ENCODE assay signal across 17 cellular contexts in genomic region chr9:93129286-93129685, GRCh38. TPM values are rescaled to one million over a fixed set of nuclear protein-coding genes. Genes with fewer than 3 reads are reported as not detected.
DNase-seq lines count a peak whose midpoint lies in the region; ATAC-seq, FAIRE-seq and TF ChIP-seq lines count a peak whose summit lies in the region.
"Had no signal": no experiment of that assay in that cellular context is flagged by ENCODE, and none has a peak within 500 bp of the region (broad histone marks: within the 10 kb centered on the region; RNA-seq: fewer than 3 reads in every experiment).

No MANE protein-coding gene starts in this region.

- BruUV-seq in HepG2 (replicated peaks; lab: Mats Ljungman, UMichigan): no TSS peak

- H3K4me3 ChIP-seq in HepG2 (replicated peaks in 1 of 3; ENCODE audit: insufficient read depth in 1 of 3, low read depth in 2 of 3, low read length in 3 of 3): no peak overlapping the region
- H3K4me3 ChIP-seq: SJCRH30 had no signal

- no peaks in the 10 kb centered on the region for H3K9me3 Mint-ChIP-seq in dendritic cell treated with granulocyte-macrophage colony-stimulating factor and Interleukin-4, amounts not matched to agents 40 ng/mL and 50 ng/mL, for 4 days
- no peaks in the 10 kb centered on the region for H3K9me3 Mint-ChIP-seq in stimulated activated effector memory CD8-positive, alpha-beta T cell treated with anti-CD3 and anti-CD28 coated beads, Interleukin-12 subunit alpha, Interleukin-12 subunit beta, amount 100 ng/mL, for 72 hours
- H3K9me3 Mint-ChIP-seq: activated B cell treated with CpG ODN at 0.5 μM for 24 hours, naive B cell had no signal

- DNase-seq in G401 (ENCODE audit: low spot score) (peak; percentile 56), HepG2 (ENCODE audit: low spot score) (no peak), SW 1271 (lab: John Stamatoyannopoulos, UW) (no peak)
- no peak for DNase-seq in stimulated activated effector memory CD8-positive, alpha-beta T cell treated with anti-CD3 and anti-CD28 coated beads, Interleukin-12 subunit alpha, Interleukin-12 subunit beta, amount 100 ng/mL, for 72 hours (ENCODE audit: low spot score in 2 of 2)
- DNase-seq: activated B cell treated with CpG ODN at 0.5 μM for 24 hours, activated T-cell treated with anti-CD3 and anti-CD28 coated beads for 4 hours, erythroblast, naive B cell, NCI-H1105, NCI-H526 had no signal

- WGBS in HepG2 (ENCODE audit: low lambda C conversion rate): 92% methylated on average over 4 of the region's 8 CpGs

- TF ChIP-seq RAD21 in HepG2 (CRISPR knock-in tag; IDR thresholded peaks at IDR 0.05): no peak

- H3K27ac ChIP-seq in HepG2 (ENCODE audit: extremely low read length, insufficient read depth, low read length): peak overlapping the region; percentile 5
- H3K27ac ChIP-seq: SJCRH30 had no signal

- no peak for TF ChIP-seq CTCF in HepG2 (CRISPR knock-in tag; IDR thresholded peaks at IDR 0.05)

- no peak for FAIRE-seq in HepG2 (lab: Jason Lieb, UNC)
- FAIRE-seq: G401.6 had no signal

- no peaks in the 10 kb centered on the region; a peak in 1 of 5 replicates for H3K27me3 ChIP-seq in HepG2 (ENCODE audit: control insufficient read depth in 1 of 2, insufficient read depth in 2 of 2, low read length in 2 of 2)
- H3K27me3 ChIP-seq: SJCRH30 had no signal

- peaks cover 87% of the 10 kb centered on the region for H3K4me1 Mint-ChIP-seq in dendritic cell treated with granulocyte-macrophage colony-stimulating factor and Interleukin-4, amounts not matched to agents 40 ng/mL and 50 ng/mL, for 4 days (ENCODE audit: low read depth)
- H3K4me1 Mint-ChIP-seq in stimulated activated effector memory CD8-positive, alpha-beta T cell treated with anti-CD3 and anti-CD28 coated beads, Interleukin-12 subunit alpha, Interleukin-12 subunit beta, amount 100 ng/mL, for 72 hours: peaks cover 75% of the 10 kb centered on the region

- no peak for ATAC-seq in HepG2
- ATAC-seq in stimulated activated effector memory CD8-positive, alpha-beta T cell treated with anti-CD3 and anti-CD28 coated beads, Interleukin-12 subunit alpha, Interleukin-12 subunit beta, amount 100 ng/mL, for 72 hours: no peak
- ATAC-seq in HG03520 (IDR thresholded peaks at IDR 0.05; ENCODE audit: unreplicated experiment): no peak
- no peak for ATAC-seq in HG03565 (IDR thresholded peaks at IDR 0.05; ENCODE audit: unreplicated experiment)
- no peak for ATAC-seq in HG02870 (IDR thresholded peaks at IDR 0.05; ENCODE audit: unreplicated experiment)

- no peaks in the 10 kb centered on the region for H4K20me1 ChIP-seq in HepG2 (ENCODE audit: insufficient read depth, low read length)

- H3K36me3 ChIP-seq in HepG2 (replicated peaks in 1 of 2; ENCODE audit: control insufficient read depth in 1 of 2, insufficient read depth in 2 of 2, low read length in 2 of 2): peaks cover 22 to 26% of the 10 kb centered on the region in 2 experiments; a peak in 4 of 5 replicates
- H3K36me3 ChIP-seq: SJCRH30 had no signal

- H3K27me3 Mint-ChIP-seq in dendritic cell treated with granulocyte-macrophage colony-stimulating factor and Interleukin-4, amounts not matched to agents 40 ng/mL and 50 ng/mL, for 4 days: no peaks in the 10 kb centered on the region
- H3K27me3 Mint-ChIP-seq: activated B cell treated with CpG ODN at 0.5 μM for 24 hours, B cell had no signal

- H3K9ac ChIP-seq in HepG2 (ENCODE audit: insufficient read depth, low read depth, low read length): peak overlapping the region; percentile 13; the same call in 1 of the 2 replicates

- no peak overlapping the region for H2AFZ ChIP-seq in HepG2 (ENCODE audit: low read length)

- in situ Hi-C loops in G401 (cut with HindIII; ENCODE audit: low sequenced_read_pairs): no loop called here
- in situ Hi-C loops in HepG2 (cut with HindIII; ENCODE audit: extremely low pct_ligation_motif_present, low pct_unique_long_range_greater_than_20kb): no loop called here

- H3K27ac Mint-ChIP-seq in dendritic cell treated with granulocyte-macrophage colony-stimulating factor and Interleukin-4, amounts not matched to agents 40 ng/mL and 50 ng/mL, for 4 days: peak overlapping the region; percentile 96
- peak overlapping the region; percentile 94 for H3K27ac Mint-ChIP-seq in stimulated activated effector memory CD8-positive, alpha-beta T cell treated with anti-CD3 and anti-CD28 coated beads, Interleukin-12 subunit alpha, Interleukin-12 subunit beta, amount 100 ng/mL, for 72 hours
- H3K27ac Mint-ChIP-seq: activated B cell treated with CpG ODN at 0.5 μM for 24 hours, B cell had no signal

- H3K36me3 Mint-ChIP-seq in dendritic cell treated with granulocyte-macrophage colony-stimulating factor and Interleukin-4, amounts not matched to agents 40 ng/mL and 50 ng/mL, for 4 days (ENCODE audit: low read depth): peaks cover 98% of the 10 kb centered on the region
- peaks cover 83% of the 10 kb centered on the region for H3K36me3 Mint-ChIP-seq in stimulated activated effector memory CD8-positive, alpha-beta T cell treated with anti-CD3 and anti-CD28 coated beads, Interleukin-12 subunit alpha, Interleukin-12 subunit beta, amount 100 ng/mL, for 72 hours
- H3K36me3 Mint-ChIP-seq: naive B cell had no signal

- TF ChIP-seq POLR2A in HepG2 (IDR thresholded peaks at IDR 0.05; ENCODE audit: insufficient read depth in 1 of 2, low read depth in 2 of 2, low read length in 2 of 2): no peak

- H3K79me2 ChIP-seq in HepG2 (ENCODE audit: insufficient read depth, low read length): peaks cover 74% of the 10 kb centered on the region

- intact Hi-C loops in dendritic cell treated with granulocyte-macrophage colony-stimulating factor and Interleukin-4, amounts not matched to agents 40 ng/mL and 50 ng/mL, for 4 days (cut with micrococcal nuclease): no loop called here
- intact Hi-C loops in HepG2 (cut with micrococcal nuclease; ENCODE audit: unreplicated experiment): no loop called here

- CTCF ChIA-PET in HepG2 (lab: Yijun Ruan, JAX; ENCODE audit: low intra/inter-chr PET ratio, low total read pairs): no interaction called here

- H3K4me2 ChIP-seq in HepG2 (ENCODE audit: low read depth, low read length): no peak overlapping the region

- no peaks in the 10 kb centered on the region for H3K9me3 ChIP-seq in HepG2 (ENCODE audit: low read length)
- H3K9me3 ChIP-seq: SJCRH30 had no signal

- H3K4me1 ChIP-seq in HepG2 (ENCODE audit: insufficient read depth, low read length): peaks cover 70% of the 10 kb centered on the region

- POLR2A ChIA-PET in HepG2 (lab: Yijun Ruan, JAX): interaction anchor here (1.1 to 7.5 kb wide), 4 partner anchors 12 to 170 kb away, joined by 3 to 195 read pairs (median 3); no protein-coding TSS in a partner anchor

- no peak for TF ChIP-seq EP300 in HepG2 (IDR thresholded peaks at IDR 0.05; ENCODE audit: low read depth in 2 of 2, low read length in 2 of 2)
- no peak for TF ChIP-seq EP300 in HepG2 (CRISPR knock-in tag; IDR thresholded peaks at IDR 0.05; ENCODE audit: borderline replicate concordance)

- H3K4me3 Mint-ChIP-seq in dendritic cell treated with granulocyte-macrophage colony-stimulating factor and Interleukin-4, amounts not matched to agents 40 ng/mL and 50 ng/mL, for 4 days: peak overlapping the region; percentile 95
- peak overlapping the region; percentile 63 for H3K4me3 Mint-ChIP-seq in stimulated activated effector memory CD8-positive, alpha-beta T cell treated with anti-CD3 and anti-CD28 coated beads, Interleukin-12 subunit alpha, Interleukin-12 subunit beta, amount 100 ng/mL, for 72 hours
- H3K4me3 Mint-ChIP-seq: activated B cell treated with CpG ODN at 0.5 μM for 24 hours, B cell had no signal

RNA-seq across cellular contexts. Expression of gene NINJ1, which starts 4.8 kb away (rescaled TPM):
- 25.6 and 28.4 TPM in 2 replicates for total RNA-seq in G401 (2014; rRNA removed; shearing (Covaris generic))
- 77.1 and 92.1 TPM in 2 replicates for total RNA-seq in HepG2 (2016; rRNA removed; fragmentation: Illumina TruSeq; extraction: Trizol)
- 104 and 127 TPM in 2 replicates for total RNA-seq in HepG2 (2016; cell fraction: cytosol; rRNA removed; fragmentation: Illumina TruSeq; extraction: Trizol; ENCODE audit: low read depth)
- total RNA-seq in HepG2 (2016; cell fraction: insoluble cytoplasmic fraction; rRNA removed; fragmentation: Illumina TruSeq; extraction: Trizol): 66.8 and 94.8 TPM in 2 replicates
- 149 and 180 TPM in 2 replicates for total RNA-seq in HepG2 (2016; cell fraction: membrane; rRNA removed; fragmentation: Illumina TruSeq; extraction: Trizol)
- total RNA-seq in HepG2 (2016; cell fraction: nucleus; rRNA removed; fragmentation: Illumina TruSeq; extraction: Trizol): 48.9 and 58.7 TPM in 2 replicates
- 81.2 and 109 TPM in 2 replicates for polyA plus RNA-seq in HepG2 (2011; rRNA removed)
- 83.2 and 110 TPM in 2 replicates for polyA plus RNA-seq in HepG2 (2011; cell fraction: cytosol; rRNA removed)
- polyA plus RNA-seq in HepG2 (2011; cell fraction: nucleus; rRNA removed): 62.3 and 83.6 TPM in 2 replicates
- polyA plus RNA-seq in HepG2 (2012): 77.3 and 145 TPM in 2 replicates
- polyA plus RNA-seq in HepG2 (2016; cell fraction: cytosol; fragmentation: Illumina TruSeq; extraction: Trizol; ENCODE audit: low read depth): 196 and 226 TPM in 2 replicates
- polyA plus RNA-seq in HepG2 (2016; cell fraction: insoluble cytoplasmic fraction; fragmentation: Illumina TruSeq; extraction: Trizol; ENCODE audit: low read depth): 104 and 130 TPM in 2 replicates
- polyA plus RNA-seq in HepG2 (2016; cell fraction: membrane; fragmentation: Illumina TruSeq; extraction: Trizol; ENCODE audit: low read depth): 235 and 242 TPM in 2 replicates
- polyA plus RNA-seq in HepG2 (2016; cell fraction: nucleus; fragmentation: Illumina TruSeq; extraction: Trizol; ENCODE audit: insufficient read depth, low read depth): 122 and 127 TPM in 2 replicates
- polyA minus RNA-seq in HepG2 (2011; rRNA and poly(A)+ RNA removed; ENCODE audit: low replicate concordance): 22.5 and 101 TPM in 2 replicates
- polyA minus RNA-seq in HepG2 (2011; cell fraction: cytosol; rRNA and poly(A)+ RNA removed): 26.1 and 26.7 TPM in 2 replicates
- 17.8 and 21.8 TPM in 2 replicates for polyA minus RNA-seq in HepG2 (2011; cell fraction: nucleus; rRNA and poly(A)+ RNA removed)

RNA-seq across cellular contexts. Expression of gene CARD19, which starts 33.3 kb away (rescaled TPM):
- 31.4 and 36.7 TPM in 2 replicates for total RNA-seq in G401 (2014; rRNA removed; shearing (Covaris generic))
- 15.2 and 18.4 TPM in 2 replicates for total RNA-seq in HepG2 (2016; rRNA removed; fragmentation: Illumina TruSeq; extraction: Trizol)
- 15.8 and 20.2 TPM in 2 replicates for total RNA-seq in HepG2 (2016; cell fraction: cytosol; rRNA removed; fragmentation: Illumina TruSeq; extraction: Trizol; ENCODE audit: low read depth)
- 18.6 and 20.5 TPM in 2 replicates for total RNA-seq in HepG2 (2016; cell fraction: insoluble cytoplasmic fraction; rRNA removed; fragmentation: Illumina TruSeq; extraction: Trizol)
- 17.3 and 29.5 TPM in 2 replicates for total RNA-seq in HepG2 (2016; cell fraction: membrane; rRNA removed; fragmentation: Illumina TruSeq; extraction: Trizol)
- 8.3 and 12.2 TPM in 2 replicates for total RNA-seq in HepG2 (2016; cell fraction: nucleus; rRNA removed; fragmentation: Illumina TruSeq; extraction: Trizol)
- 47.2 and 62.0 TPM in 2 replicates for polyA plus RNA-seq in HepG2 (2011; rRNA removed)
- 33.8 and 73.1 TPM in 2 replicates for polyA plus RNA-seq in HepG2 (2011; cell fraction: cytosol; rRNA removed)
- 101 and 106 TPM in 2 replicates for polyA plus RNA-seq in HepG2 (2011; cell fraction: nucleus; rRNA removed)
- polyA plus RNA-seq in HepG2 (2012): 14.6 TPM in 2 replicates
- polyA plus RNA-seq in HepG2 (2016; cell fraction: cytosol; fragmentation: Illumina TruSeq; extraction: Trizol; ENCODE audit: low read depth): 16.0 and 27.0 TPM in 2 replicates
- polyA plus RNA-seq in HepG2 (2016; cell fraction: insoluble cytoplasmic fraction; fragmentation: Illumina TruSeq; extraction: Trizol; ENCODE audit: low read depth): 14.7 and 18.5 TPM in 2 replicates
- polyA plus RNA-seq in HepG2 (2016; cell fraction: membrane; fragmentation: Illumina TruSeq; extraction: Trizol; ENCODE audit: low read depth): 13.4 and 18.5 TPM in 2 replicates
- polyA plus RNA-seq in HepG2 (2016; cell fraction: nucleus; fragmentation: Illumina TruSeq; extraction: Trizol; ENCODE audit: insufficient read depth, low read depth): 25.1 and 25.9 TPM in 2 replicates
- 11.5 and 28.1 TPM in 2 replicates for polyA minus RNA-seq in HepG2 (2011; rRNA and poly(A)+ RNA removed; ENCODE audit: low replicate concordance)
- polyA minus RNA-seq in HepG2 (2011; cell fraction: cytosol; rRNA and poly(A)+ RNA removed): 14.0 and 17.6 TPM in 2 replicates
- 11.3 and 12.8 TPM in 2 replicates for polyA minus RNA-seq in HepG2 (2011; cell fraction: nucleus; rRNA and poly(A)+ RNA removed)

RNA-seq across cellular contexts. Expression of gene WNK2, which starts 54.7 kb away (rescaled TPM):
- 5.8 and 8.9 TPM in 2 replicates for total RNA-seq in G401 (2014; rRNA removed; shearing (Covaris generic))
- 10.5 and 16.6 TPM in 2 replicates for total RNA-seq in HepG2 (2016; rRNA removed; fragmentation: Illumina TruSeq; extraction: Trizol)
- total RNA-seq in HepG2 (2016; cell fraction: cytosol; rRNA removed; fragmentation: Illumina TruSeq; extraction: Trizol; ENCODE audit: low read depth): 2.8 and 5.4 TPM in 2 replicates
- total RNA-seq in HepG2 (2016; cell fraction: insoluble cytoplasmic fraction; rRNA removed; fragmentation: Illumina TruSeq; extraction: Trizol): 7.9 and 14.6 TPM in 2 replicates
- total RNA-seq in HepG2 (2016; cell fraction: membrane; rRNA removed; fragmentation: Illumina TruSeq; extraction: Trizol): 9.4 and 9.8 TPM in 2 replicates
- 21.0 and 29.3 TPM in 2 replicates for total RNA-seq in HepG2 (2016; cell fraction: nucleus; rRNA removed; fragmentation: Illumina TruSeq; extraction: Trizol)
- 11.4 and 12.0 TPM in 2 replicates for polyA plus RNA-seq in HepG2 (2011; rRNA removed)
- 3.1 and 5.3 TPM in 2 replicates for polyA plus RNA-seq in HepG2 (2011; cell fraction: cytosol; rRNA removed)
- polyA plus RNA-seq in HepG2 (2011; cell fraction: nucleus; rRNA removed): 98.4 and 126 TPM in 2 replicates
- 29.1 and 39.4 TPM in 2 replicates for polyA plus RNA-seq in HepG2 (2012)
- 3.2 and 4.2 TPM in 2 replicates for polyA plus RNA-seq in HepG2 (2016; cell fraction: cytosol; fragmentation: Illumina TruSeq; extraction: Trizol; ENCODE audit: low read depth)
- polyA plus RNA-seq in HepG2 (2016; cell fraction: insoluble cytoplasmic fraction; fragmentation: Illumina TruSeq; extraction: Trizol; ENCODE audit: low read depth): 18.9 and 27.7 TPM in 2 replicates
- polyA plus RNA-seq in HepG2 (2016; cell fraction: membrane; fragmentation: Illumina TruSeq; extraction: Trizol; ENCODE audit: low read depth): 4.9 and 6.5 TPM in 2 replicates
- 87.2 and 94.8 TPM in 2 replicates for polyA plus RNA-seq in HepG2 (2016; cell fraction: nucleus; fragmentation: Illumina TruSeq; extraction: Trizol; ENCODE audit: insufficient read depth, low read depth)
- polyA minus RNA-seq in HepG2 (2011; rRNA and poly(A)+ RNA removed; ENCODE audit: low replicate concordance): 8.4 and 22.7 TPM in 2 replicates
- polyA minus RNA-seq in HepG2 (2011; cell fraction: cytosol; rRNA and poly(A)+ RNA removed): 15.8 and 17.9 TPM in 2 replicates
- polyA minus RNA-seq in HepG2 (2011; cell fraction: nucleus; rRNA and poly(A)+ RNA removed): 32.8 and 40.0 TPM in 2 replicates
- total RNA-seq: B cell, SJCRH30 had no signal
